8 cellular contexts compared by ENCODE assay signal in genomic region chr3:122681294-122682015, GRCh38. TPM values are rescaled to one million over a fixed set of nuclear protein-coding genes. Genes with fewer than 3 reads are reported as not detected.
DNase-seq lines count a peak whose midpoint lies in the region; ATAC-seq and TF ChIP-seq lines count a peak whose summit lies in the region.

No MANE protein-coding gene starts in this region.

- H3K9me3 ChIP-seq in heart left ventricle: no peaks in the 10 kb centered on the region
- H3K9me3 ChIP-seq in breast epithelium: no peaks in the 10 kb centered on the region
- no peaks in the 10 kb centered on the region for H3K9me3 ChIP-seq in aorta (ENCODE audit: control insufficient read depth, low read length)

- peaks cover 47% of the 10 kb centered on the region for H3K4me1 Mint-ChIP-seq in memory B cell

- H3K4me1 ChIP-seq in heart left ventricle: peaks cover 0 to 60% (median 20%) of the 10 kb centered on the region in 12 donors
- H3K4me1 ChIP-seq in breast epithelium: peaks cover 0 to 8% of the 10 kb centered on the region in 2 donors
- H3K4me1 ChIP-seq in aorta (ENCODE audit: control insufficient read depth in 1 of 2, insufficient read depth in 2 of 2, low read length in 2 of 2): no peaks in the 10 kb centered on the region

- no peaks in the 10 kb centered on the region for H3K9me3 Mint-ChIP-seq in memory B cell

- no peaks in the 10 kb centered on the region for H3K27me3 Mint-ChIP-seq in memory B cell

- H3K27me3 ChIP-seq in heart left ventricle (no peaks in the 10 kb centered on the region), breast epithelium (no peaks in the 10 kb centered on the region), aorta (ENCODE audit: control insufficient read depth in 1 of 2, insufficient read depth in 2 of 2, low read length in 1 of 2) (no peaks in the 10 kb centered on the region)

- WGBS in heart left ventricle, 4 donors: 25 to 36% (median 29%) methylated on average over 21 to 23 of the region's 23 CpGs
- WGBS in aorta, 2 donors: 37 to 39% methylated on average over 23 of the region's 23 CpGs

- H3K4me3 ChIP-seq in heart left ventricle (peak overlapping the region; percentile 55 to 92 (median 80)), breast epithelium (peak overlapping the region; percentile 88 to 98 (median 96)), aorta (ENCODE audit: low read length in 2 of 2) (peak overlapping the region; percentile 97 to 100)

- DNase-seq in heart left ventricle (peak in 1 of 5 donors; percentile 26), Right ventricle myocardium superior (no peak), breast epithelium (ENCODE audit: low spot score in 2 of 2) (no peak), memory B cell (ENCODE audit: low spot score in 2 of 2) (no peak), aorta (no peak), T-helper 9 cell (no peak), NCI-H187 treated with DMSO at 0.1 percent for 48 hours (lab: John Stamatoyannopoulos, UW) (no peak), SKM-1 (lab: John Stamatoyannopoulos, UW; ENCODE audit: unreplicated experiment) (no peak)

- ATAC-seq in heart left ventricle (no peak), Right ventricle myocardium superior (ENCODE audit: poor library complexity) (no peak), memory B cell (ENCODE audit: low read depth) (no peak), aorta (ENCODE audit: low FRiP score) (no peak)

- TF ChIP-seq POLR2A in heart left ventricle (IDR thresholded peaks at IDR 0.05) (no peak), breast epithelium (IDR thresholded peaks at IDR 0.05) (no peak)

- intact Hi-C loops in heart left ventricle (cut with DNase I): loop anchor here in 8 of 10 donors (2.0 to 10.0 kb wide), 9 partner anchors 111 to 1134 kb away; partner anchors contain the start of genes HSPBAP1 (in 2 of the 8), WDR5B (in 2 of the 8), DTX3L (in 1 of the 8) and PARP9 (in 1 of the 8)
- intact Hi-C loops in Right ventricle myocardium superior (cut with DNase I): no loop called here
- intact Hi-C loops in breast epithelium (cut with DNase I; ENCODE audit: low total_unique reads): loop anchor here (2.0 kb wide), 1 partner anchor 117 kb away; the partner anchor contains the start of genes DTX3L and PARP9
- intact Hi-C loops in aorta (cut with DNase I): loop anchor here (2.0 to 10.0 kb wide), 4 partner anchors 119 to 1137 kb away; partner anchors contain the start of genes POLQ (in 2 of the 2), DTX3L (in 1 of the 2) and PARP9 (in 1 of the 2)

- TF ChIP-seq CTCF in heart left ventricle (IDR thresholded peaks at IDR 0.05) (peak in 1 of 12 donors; percentile 2), breast epithelium (IDR thresholded peaks at IDR 0.05) (no peak)

- H3K36me3 ChIP-seq in heart left ventricle (peaks cover 0 to 17% (median 0%) of the 10 kb centered on the region in 9 donors), breast epithelium (no peaks in the 10 kb centered on the region), aorta (ENCODE audit: control insufficient read depth in 1 of 2, insufficient read depth in 2 of 2, low read length in 1 of 2) (no peaks in the 10 kb centered on the region)

- peak overlapping the region; percentile 90 for H3K4me3 Mint-ChIP-seq in memory B cell

- peak overlapping the region; percentile 76 to 96 (median 94) for H3K27ac ChIP-seq in heart left ventricle
- peak overlapping the region; percentile 96 to 99 for H3K27ac ChIP-seq in breast epithelium
- peak overlapping the region in 1 of 2 donors; percentile 85 for H3K27ac ChIP-seq in aorta (ENCODE audit: low read depth in 1 of 2, low read length in 2 of 2)

- H3K27ac Mint-ChIP-seq in memory B cell: peak overlapping the region; percentile 93

- H3K36me3 Mint-ChIP-seq in memory B cell: peaks cover 10% of the 10 kb centered on the region

RNA-seq across cellular contexts. Expression of gene PARP14, which starts 0.8 kb away (rescaled TPM):
- total RNA-seq in heart left ventricle: 100 to 1,000 TPM in 1 of 9 donors, 10 to 100 TPM in 8; 10.1 to 104 (median 15.6) TPM
- polyA plus RNA-seq in heart left ventricle: 1 to 10 TPM; 5.0 to 7.1 TPM
- total RNA-seq in Right ventricle myocardium superior: 10.6 TPM
- 10 to 100 TPM; 42.9 to 57.0 (median 49.8) TPM for total RNA-seq in breast epithelium
- 10 to 100 TPM; 54.4 to 79.6 TPM for total RNA-seq in aorta
- 10 to 100 TPM in 1 of 2 donors, 1 to 10 TPM in 1; 8.1 to 16.1 TPM for polyA plus RNA-seq in aorta
